8 cellular contexts compared by ENCODE assay signal in genomic region chr12:22627351-22627750, GRCh38. TPM values are rescaled to one million over a fixed set of nuclear protein-coding genes. Genes with fewer than 3 reads are reported as not detected.
DNase-seq lines count a peak whose midpoint lies in the region; FAIRE-seq and TF ChIP-seq lines count a peak whose summit lies in the region.

No MANE protein-coding gene starts in this region.

- peak overlapping the region; percentile 88 for H3K27ac Mint-ChIP-seq in activated T-cell treated with anti-CD3 and anti-CD28 coated beads, Interleukin-2, amount 50 U/mL, for 24 hours
- peak overlapping the region; percentile 80 for H3K27ac Mint-ChIP-seq in activated T-helper 2 cell treated with anti-CD3 and anti-CD28 coated beads, Interferon-gamma antibody, Interleukin-2, Interleukin-4, amounts not matched to agents 10 μg/mL and 5 μg/mL and 100 μg/mL, durations not matched to agents 14 hours and 24 hours and 36 hours

- intact Hi-C loops in activated T-helper 2 cell treated with anti-CD3 and anti-CD28 coated beads, Interferon-gamma antibody, Interleukin-2, Interleukin-4, amounts not matched to agents 10 μg/mL and 5 μg/mL and 100 μg/mL, durations not matched to agents 14 hours and 24 hours and 36 hours (cut with micrococcal nuclease): loop anchor here (2.0 to 10.0 kb wide), 4 partner anchors 31 to 1123 kb away; partner anchors contain the start of genes CMAS, GOLT1B and RECQL
- intact Hi-C loops in testis (cut with DNase I; ENCODE audit: low total_unique reads): no loop called here

- peak overlapping the region; percentile 92 for H3K4me3 Mint-ChIP-seq in activated T-cell treated with anti-CD3 and anti-CD28 coated beads, Interleukin-2, amount 50 U/mL, for 24 hours
- peak overlapping the region; percentile 90 for H3K4me3 Mint-ChIP-seq in activated T-helper 2 cell treated with anti-CD3 and anti-CD28 coated beads, Interferon-gamma antibody, Interleukin-2, Interleukin-4, amounts not matched to agents 10 μg/mL and 5 μg/mL and 100 μg/mL, durations not matched to agents 14 hours and 24 hours and 36 hours (ENCODE audit: low read depth)

- H3K36me3 ChIP-seq in iPS-20b (ENCODE audit: insufficient read depth, low read depth, low read length) (peaks cover 6% of the 10 kb centered on the region; the same call in 1 of the 2 replicates), testis (ENCODE audit: low read depth, missing control alignments) (no peaks in the 10 kb centered on the region)

- no peak for FAIRE-seq in GM12891 (lab: Jason Lieb, UNC)

- H3K27me3 Mint-ChIP-seq in activated T-cell treated with anti-CD3 and anti-CD28 coated beads, Interleukin-2, amount 50 U/mL, for 24 hours: peaks cover 5% of the 10 kb centered on the region
- peaks cover 2% of the 10 kb centered on the region for H3K27me3 Mint-ChIP-seq in activated T-helper 2 cell treated with anti-CD3 and anti-CD28 coated beads, Interferon-gamma antibody, Interleukin-2, Interleukin-4, amounts not matched to agents 10 μg/mL and 5 μg/mL and 100 μg/mL, durations not matched to agents 14 hours and 24 hours and 36 hours (ENCODE audit: low read depth)

- peak overlapping the region; percentile 91; the same call in 1 of the 2 replicates for H3K9ac ChIP-seq in iPS-20b (ENCODE audit: low read depth, low read length)

- WGBS in testis, 2 donors: 57 to 69% methylated on average over 3 of the region's 3 CpGs

- H3K4me3 ChIP-seq in iPS-20b (ENCODE audit: low read length) (peak overlapping the region; percentile 93), testis (peak overlapping the region in 1 of 2 donors; percentile 6)

- TF ChIP-seq POLR2A in testis (IDR thresholded peaks at IDR 0.05): no peak
- TF ChIP-seq POLR2A in GM12891 (IDR thresholded peaks at IDR 0.05; ENCODE audit: low read depth, low read length): no peak

- DNase-seq in activated T-cell treated with anti-CD3 and anti-CD28 coated beads, Interleukin-2, amount 50 U/mL, for 24 hours: no peak
- DNase-seq in activated T-cell treated with anti-CD3 and anti-CD28 coated beads for 4 hours (no peak), testis (no peak), GM12891 (ENCODE audit: insufficient read length, low spot score) (no peak), NCI-H774 (lab: John Stamatoyannopoulos, UW) (no peak), COLO829 (ENCODE audit: low spot score) (no peak)
- DNase-seq in activated T-helper 2 cell treated with anti-CD3 and anti-CD28 coated beads, Interferon-gamma antibody, Interleukin-2, Interleukin-4, amounts not matched to agents 10 μg/mL and 5 μg/mL and 100 μg/mL, durations not matched to agents 14 hours and 24 hours and 36 hours (ENCODE audit: low spot score): no peak

- H3K4me1 Mint-ChIP-seq in activated T-cell treated with anti-CD3 and anti-CD28 coated beads, Interleukin-2, amount 50 U/mL, for 24 hours (ENCODE audit: low read depth): peaks cover 52% of the 10 kb centered on the region
- H3K4me1 Mint-ChIP-seq in activated T-helper 2 cell treated with anti-CD3 and anti-CD28 coated beads, Interferon-gamma antibody, Interleukin-2, Interleukin-4, amounts not matched to agents 10 μg/mL and 5 μg/mL and 100 μg/mL, durations not matched to agents 14 hours and 24 hours and 36 hours (ENCODE audit: low read depth): peaks cover 37% of the 10 kb centered on the region

- H3K9me3 ChIP-seq in iPS-20b (ENCODE audit: insufficient read depth, low read depth, low read length) (no peaks in the 10 kb centered on the region), testis (no peaks in the 10 kb centered on the region)

- no peaks in the 10 kb centered on the region for H3K9me3 Mint-ChIP-seq in activated T-cell treated with anti-CD3 and anti-CD28 coated beads, Interleukin-2, amount 50 U/mL, for 24 hours
- no peaks in the 10 kb centered on the region for H3K9me3 Mint-ChIP-seq in activated T-helper 2 cell treated with anti-CD3 and anti-CD28 coated beads, Interferon-gamma antibody, Interleukin-2, Interleukin-4, amounts not matched to agents 10 μg/mL and 5 μg/mL and 100 μg/mL, durations not matched to agents 14 hours and 24 hours and 36 hours

- H3K36me3 Mint-ChIP-seq in activated T-cell treated with anti-CD3 and anti-CD28 coated beads, Interleukin-2, amount 50 U/mL, for 24 hours (ENCODE audit: low read depth): peaks cover 51% of the 10 kb centered on the region
- H3K36me3 Mint-ChIP-seq in activated T-helper 2 cell treated with anti-CD3 and anti-CD28 coated beads, Interferon-gamma antibody, Interleukin-2, Interleukin-4, amounts not matched to agents 10 μg/mL and 5 μg/mL and 100 μg/mL, durations not matched to agents 14 hours and 24 hours and 36 hours (ENCODE audit: low read depth): peaks cover 34% of the 10 kb centered on the region

- no peak for TF ChIP-seq CTCF in testis (IDR thresholded peaks at IDR 0.05)

- H3K4me1 ChIP-seq in iPS-20b (ENCODE audit: insufficient read depth, low read length): peaks cover 16% of the 10 kb centered on the region; the same call in 1 of the 2 replicates
- peaks cover 16% of the 10 kb centered on the region for H3K4me1 ChIP-seq in testis

- H3K27ac ChIP-seq in iPS-20b (ENCODE audit: low read length): no peak overlapping the region
- peak overlapping the region; percentile 96 to 99 for H3K27ac ChIP-seq in testis

- no peaks in the 10 kb centered on the region for H3K27me3 ChIP-seq in iPS-20b (ENCODE audit: insufficient read depth, low read length)
- no peaks in the 10 kb centered on the region for H3K27me3 ChIP-seq in testis

TF ChIP-seq in GM12891, 5 proteins besides CTCF, POLR2A, EP300 and RAD21:
- TF ChIP-seq POU2F2 (IDR thresholded peaks at IDR 0.05; ENCODE audit: low read depth, low read length): no peak
- TF ChIP-seq TAF1 (IDR thresholded peaks at IDR 0.05; ENCODE audit: low read depth, low read length): no peak
- TF ChIP-seq PAX5 (IDR thresholded peaks at IDR 0.05; ENCODE audit: insufficient read depth, low read length, severe bottlenecking): no peak

RNA-seq across cellular contexts. Expression of gene ETNK1, which starts 2.4 kb away (rescaled TPM):
- total RNA-seq in activated T-helper 2 cell treated with anti-CD3 and anti-CD28 coated beads, Interferon-gamma antibody, Interleukin-2, Interleukin-4, amounts not matched to agents 10 μg/mL and 5 μg/mL and 100 μg/mL, durations not matched to agents 14 hours and 24 hours and 36 hours: 120 and 122 TPM in 2 replicates
- total RNA-seq in testis: 10 to 100 TPM; 61.3 to 81.4 TPM
- 66.7 TPM for polyA plus RNA-seq in testis (ENCODE audit: insufficient read depth, low read depth, low replicate concordance)
- polyA plus RNA-seq in GM12891 (2012; ENCODE audit: low read depth, missing spikeins): 13.4 TPM
